ENCODE assay signal across 21 cellular contexts in the genomic region with DNA sequence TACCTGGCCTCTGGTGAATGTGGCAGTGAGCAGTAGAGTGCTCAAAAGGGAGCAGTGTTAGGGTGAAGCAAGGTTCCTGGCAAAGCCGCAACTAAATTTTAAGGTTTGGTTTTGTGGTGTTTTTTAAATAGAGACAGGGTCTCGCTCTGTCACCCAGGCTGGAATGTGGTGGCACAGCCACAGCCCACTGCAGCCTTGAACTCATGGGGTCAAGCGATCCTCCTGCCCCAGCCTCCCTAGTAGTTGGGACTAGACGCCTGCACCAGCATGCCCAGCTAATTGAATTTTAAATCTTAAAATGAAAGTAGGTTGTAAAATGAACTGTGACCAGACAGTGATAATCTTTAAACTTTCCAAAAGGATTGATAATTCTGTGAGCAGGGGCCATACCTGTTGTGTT.
DNase-seq lines count a peak whose midpoint lies in the region; ATAC-seq and TF ChIP-seq lines count a peak whose summit lies in the region.
"Had no signal": no experiment of that assay in that cellular context is flagged by ENCODE, and none has a peak within 500 bp of the region (broad histone marks: within the 10 kb centered on the region; RNA-seq: fewer than 3 reads in every experiment).

No MANE protein-coding gene starts in this region.

- H3K9ac ChIP-seq in BLaER1 treated with 17β-estradiol and CSF1 and Interleukin-3, amounts not matched to agents 10 nM and 100 nM = peak overlapping the region in 2 of 11 experiments; percentile 7 to 34; a peak in 1 of 22 replicates

- ATAC-seq in left lung (no peak), HG03342 (IDR thresholded peaks at IDR 0.05; ENCODE audit: unreplicated experiment) (no peak)
- ATAC-seq: A549; CD8-positive, alpha-beta T cell had no signal

- intact Hi-C loops in left ventricle myocardium inferior (cut with micrococcal nuclease) (no loop called here), dorsolateral prefrontal cortex (cut with DNase I) (loop anchor here (5.0 to 10.0 kb wide), 3 partner anchors 96 to 168 kb away; partner anchors contain the start of gene CCNY (in 1 of the 2)), left lung (cut with DNase I) (no loop called here)

- H3K4me1 ChIP-seq in left ventricle myocardium inferior (peaks cover 100% of the 10 kb centered on the region), right atrium auricular region (peaks cover 0 to 96% of the 10 kb centered on the region in 2 donors), left lung (peaks cover 17 to 51% of the 10 kb centered on the region in 2 donors)
- H3K4me1 ChIP-seq in BLaER1 treated with 17β-estradiol and CSF1 and Interleukin-3, amounts not matched to agents 10 nM and 100 nM = peaks cover 66 to 85% (median 70%) of the 10 kb centered on the region in 10 experiments
- H3K4me1 ChIP-seq: A549, Caco-2 had no signal

- H3K9me3 ChIP-seq in left ventricle myocardium inferior (replicated peaks) = no peaks in the 10 kb centered on the region
- no peaks in the 10 kb centered on the region for H3K9me3 ChIP-seq in right atrium auricular region
- H3K9me3 ChIP-seq in BLaER1 treated with 17β-estradiol and CSF1 and Interleukin-3, amounts not matched to agents 10 nM and 100 nM (replicated peaks in 1 of 11) = peaks cover 0 to 6% (median 0%) of the 10 kb centered on the region in 11 experiments; a peak in 5 of 22 replicates
- no peaks in the 10 kb centered on the region for H3K9me3 ChIP-seq in left lung
- H3K9me3 ChIP-seq: A549, BE2C, Caco-2 had no signal

- in situ Hi-C loops in GM13976 (cut with MboI; ENCODE audit: low sequenced_read_pairs, unreplicated experiment) = no loop called here

- no peak for DNase-seq in left ventricle myocardium inferior
- DNase-seq in right atrium auricular region (ENCODE audit: low spot score) = no peak
- no peak for DNase-seq in dorsolateral prefrontal cortex
- no peak for DNase-seq in substantia nigra (lab: John Stamatoyannopoulos, UW)
- no peak for DNase-seq in GM13976 (ENCODE audit: low spot score)
- no peak for DNase-seq in left lung
- DNase-seq: 8988T; ACHN; AML-193; BE2C; Caco-2; CD4-positive, CD25-positive, alpha-beta regulatory T cell; CD8-positive, alpha-beta T cell; DMS153; DND-41; HCEC 1CT had no signal

- H3K36me3 ChIP-seq in left ventricle myocardium inferior = no peaks in the 10 kb centered on the region
- no peaks in the 10 kb centered on the region for H3K36me3 ChIP-seq in right atrium auricular region
- H3K36me3 ChIP-seq in BLaER1 treated with 17β-estradiol and CSF1 and Interleukin-3, amounts not matched to agents 10 nM and 100 nM = 0 out of 22 replicates have a peak, but pooled peaks cover 0 to 3% (median 0%) of the 10 kb centered on the region in 11 experiments
- no peaks in the 10 kb centered on the region for H3K36me3 ChIP-seq in left lung
- H3K36me3 ChIP-seq: BE2C had no signal

- H3K4me3 ChIP-seq in left ventricle myocardium inferior (no peak overlapping the region), right atrium auricular region (no peak overlapping the region), dorsolateral prefrontal cortex (no peak overlapping the region), left lung (no peak overlapping the region)
- H3K4me3 ChIP-seq in BLaER1 treated with 17β-estradiol and CSF1 and Interleukin-3, amounts not matched to agents 10 nM and 100 nM = no peak overlapping the region
- H3K4me3 ChIP-seq: A549, GM23338 had no signal

- H3K27me3 ChIP-seq in left ventricle myocardium inferior (ENCODE audit: low read depth) (no peaks in the 10 kb centered on the region), right atrium auricular region (no peaks in the 10 kb centered on the region), dorsolateral prefrontal cortex (no peaks in the 10 kb centered on the region), left lung (no peaks in the 10 kb centered on the region)
- no peaks in the 10 kb centered on the region for H3K27me3 ChIP-seq in BLaER1 treated with 17β-estradiol and CSF1 and Interleukin-3, amounts not matched to agents 10 nM and 100 nM
- H3K27me3 ChIP-seq: BE2C had no signal

- H3K27ac ChIP-seq in left ventricle myocardium inferior (replicated peaks) (peak overlapping the region; percentile 20), right atrium auricular region (no peak overlapping the region), dorsolateral prefrontal cortex (peak overlapping the region in 51 of 59 donors; percentile 3 to 98 (median 69)), substantia nigra (ENCODE audit: low read depth, low read length, poor library complexity, severe bottlenecking) (peak overlapping the region; percentile 18), left lung (no peak overlapping the region)
- peak overlapping the region in 3 of 11 experiments; percentile 22 to 46 (median 23); a peak in 3 of 22 replicates for H3K27ac ChIP-seq in BLaER1 treated with 17β-estradiol and CSF1 and Interleukin-3, amounts not matched to agents 10 nM and 100 nM
- H3K27ac ChIP-seq: A549, C4-2B had no signal

- peaks cover 44 to 100% (median 91%) of the 10 kb centered on the region in 11 experiments; a peak in 20 of 22 replicates for H4K20me1 ChIP-seq in BLaER1 treated with 17β-estradiol and CSF1 and Interleukin-3, amounts not matched to agents 10 nM and 100 nM

- peak overlapping the region; percentile 63 to 83 (median 76) for H3K4me2 ChIP-seq in BLaER1 treated with 17β-estradiol and CSF1 and Interleukin-3, amounts not matched to agents 10 nM and 100 nM
- H3K4me2 ChIP-seq: A549, GM23338 had no signal

- TF ChIP-seq CTCF in left ventricle myocardium inferior (IDR thresholded peaks at IDR 0.05; ENCODE audit: borderline replicate concordance) = no peak
- TF ChIP-seq CTCF in right atrium auricular region (IDR thresholded peaks at IDR 0.05) = no peak
- TF ChIP-seq CTCF in dorsolateral prefrontal cortex (IDR thresholded peaks at IDR 0.05 in 54 of 56, conservative IDR thresholded peaks at IDR 0.05 in 2 of 56; ENCODE audit: low read depth in 1 of 56, partially characterized antibody in 56 of 56) = no peak
- no peak for TF ChIP-seq CTCF in GM13976 (IDR thresholded peaks at IDR 0.05; ENCODE audit: borderline replicate concordance, control extremely low read depth, extremely low read depth, insufficient read depth, missing control alignments)
- TF ChIP-seq CTCF in left lung (IDR thresholded peaks at IDR 0.05) = no peak

Comparison
In these comparisons a context has a peak if more than half of its experiments do, and no peak if none do; other contexts are left out.
1. H3K27ac ChIP-seq: peak in left ventricle myocardium inferior (single experiment), dorsolateral prefrontal cortex (51 of 59) and substantia nigra (single experiment); none in right atrium auricular region (0 of 2) and left lung (0 of 2).
2. intact Hi-C loops: an anchor here in dorsolateral prefrontal cortex (5.0 to 10.0 kb wide); none called in left ventricle myocardium inferior and left lung.